In the genomic region with DNA sequence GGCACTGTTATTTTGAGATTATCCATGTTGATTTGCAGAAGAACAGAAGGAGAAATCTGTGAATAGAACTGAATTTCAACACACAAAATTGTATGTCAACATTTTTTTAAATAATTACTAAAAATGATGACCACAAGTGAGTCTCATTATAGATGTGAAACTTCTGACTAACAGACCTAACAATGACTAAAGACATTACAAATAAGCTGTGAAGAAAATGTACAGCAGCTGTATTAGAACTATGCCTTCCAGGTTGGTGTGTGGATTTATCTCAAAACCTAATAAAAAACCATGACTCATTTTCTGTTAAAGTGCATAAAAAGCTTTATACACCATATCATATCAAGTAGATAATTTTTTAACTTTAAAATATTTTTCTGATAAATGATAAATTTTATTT, we compare ENCODE assay signal across 30 cellular contexts. TPM values are rescaled to one million over a fixed set of nuclear protein-coding genes. Genes with fewer than 3 reads are reported as not detected.
DNase-seq lines count a peak whose midpoint lies in the region; ATAC-seq and TF ChIP-seq lines count a peak whose summit lies in the region.
"Had no signal": no experiment of that assay in that cellular context is flagged by ENCODE, and none has a peak within 500 bp of the region (broad histone marks: within the 10 kb centered on the region; RNA-seq: fewer than 3 reads in every experiment).

No MANE protein-coding gene starts in this region.

- H3K4me1 Mint-ChIP-seq in MCF 10A (ENCODE audit: insufficient read depth, unreplicated experiment), result peaks cover 20% of the 10 kb centered on the region
- H3K4me1 Mint-ChIP-seq: activated naive CD8-positive, alpha-beta T cell treated with anti-CD3 and anti-CD28 coated beads, Interleukin-2, amount 50 U/mL, for 24 hours; brain; naive thymus-derived CD4-positive, alpha-beta T cell; stimulated activated effector memory CD8-positive, alpha-beta T cell treated with anti-CD3 and anti-CD28 coated beads, Interleukin-12 subunit alpha, Interleukin-12 subunit beta, amount 100 ng/mL, for 72 hours had no signal

- H3K36me3 ChIP-seq in breast epithelium (no peaks in the 10 kb centered on the region), RWPE2 (ENCODE audit: low read depth) (no peaks in the 10 kb centered on the region)
- H3K36me3 ChIP-seq: gastrocnemius medialis, SJCRH30, suprapubic skin had no signal

- H3K27ac ChIP-seq in breast epithelium, result no peak overlapping the region
- H3K27ac ChIP-seq in RWPE2 (ENCODE audit: poor library complexity, severe bottlenecking), result peak overlapping the region; percentile 55
- H3K27ac ChIP-seq in coronary artery, result no peak overlapping the region
- H3K27ac ChIP-seq: gastrocnemius medialis, SJCRH30, suprapubic skin had no signal

- H3K4me1 ChIP-seq in breast epithelium, result no peaks in the 10 kb centered on the region
- H3K4me1 ChIP-seq in RWPE2 (ENCODE audit: insufficient read depth, poor library complexity, severe bottlenecking), result peaks cover 37% of the 10 kb centered on the region
- H3K4me1 ChIP-seq: gastrocnemius medialis, SJCRH30, suprapubic skin had no signal

- peak; percentile 42 for DNase-seq in MCF 10A (ENCODE audit: unreplicated experiment)
- DNase-seq in breast epithelium (ENCODE audit: low spot score in 2 of 2), result no peak
- no peak for DNase-seq in RWPE2 (ENCODE audit: low spot score)
- peak; percentile 13 for DNase-seq in renal cortical epithelial cell (ENCODE audit: low read depth)
- DNase-seq in NCI-H2196 (lab: John Stamatoyannopoulos, UW; ENCODE audit: unreplicated experiment), result no peak
- no peak for DNase-seq in hippocampal formation (lab: John Stamatoyannopoulos, UW)
- no peak for DNase-seq in coronary artery (ENCODE audit: low spot score)
- DNase-seq: 8988T; activated CD4-positive, alpha-beta T cell treated with anti-CD3 and anti-CD28 coated beads for 1 hour; activated gamma-delta T cell treated with Interleukin-2 at 50 U/mL for 16 hours; activated naive CD8-positive, alpha-beta T cell treated with anti-CD3 and anti-CD28 coated beads, Interleukin-2, amount 50 U/mL, for 24 hours; DMS79 treated with DMSO at 0.1 percent for 48 hours; effector CD4-positive, alpha-beta T cell; gastrocnemius medialis; hypothalamus; left ventricle myocardium superior; naive thymus-derived CD4-positive, alpha-beta T cell; NCI-H1417 treated with DMSO at 0.1 percent for 48 hours; NCI-H510A treated with DMSO at 0.1 percent for 48 hours; occipital lobe; SJCRH30; T-helper 1 cell had no signal

- TF ChIP-seq CTCF in MCF 10A (IDR thresholded peaks at IDR 0.05; ENCODE audit: unreplicated experiment) (no peak), breast epithelium (IDR thresholded peaks at IDR 0.05) (no peak), RWPE2 (IDR thresholded peaks at IDR 0.05; ENCODE audit: poor library complexity, severe bottlenecking) (no peak), coronary artery (IDR thresholded peaks at IDR 0.05) (no peak)

- CTCF ChIA-PET in MCF 10A (lab: Yijun Ruan, JAX), result interaction anchor here (0.6 to 3.7 kb wide), 3 partner anchors 9 to 14 kb away, joined by 3 to 40 read pairs (median 3); no protein-coding TSS in a partner anchor

- POLR2A ChIA-PET in MCF 10A (lab: Yijun Ruan, JAX), result interaction anchor here (1.2 kb wide), 1 partner anchor 9 kb away, joined by 4 read pairs; no protein-coding TSS in a partner anchor

- TF ChIP-seq POLR2A in breast epithelium (IDR thresholded peaks at IDR 0.05), result no peak

- H3K9me3 ChIP-seq in breast epithelium (peaks cover 3 to 9% of the 10 kb centered on the region in 2 donors), RWPE2 (ENCODE audit: severe bottlenecking) (no peaks in the 10 kb centered on the region)
- H3K9me3 ChIP-seq: gastrocnemius medialis, SJCRH30, suprapubic skin had no signal

- H3K4me3 ChIP-seq in breast epithelium, result no peak overlapping the region
- no peak overlapping the region for H3K4me3 ChIP-seq in RWPE2 (ENCODE audit: severe bottlenecking)
- no peak overlapping the region for H3K4me3 ChIP-seq in coronary artery
- H3K4me3 ChIP-seq: gastrocnemius medialis, SJCRH30, suprapubic skin had no signal

- H3K27ac Mint-ChIP-seq in MCF 10A (ENCODE audit: low read depth, unreplicated experiment), result no peak overlapping the region
- H3K27ac Mint-ChIP-seq: activated naive CD8-positive, alpha-beta T cell treated with anti-CD3 and anti-CD28 coated beads, Interleukin-2, amount 50 U/mL, for 24 hours; mesothelial cell of epicardium; naive thymus-derived CD4-positive, alpha-beta T cell; stimulated activated effector memory CD8-positive, alpha-beta T cell treated with anti-CD3 and anti-CD28 coated beads, Interleukin-12 subunit alpha, Interleukin-12 subunit beta, amount 100 ng/mL, for 72 hours had no signal

- intact Hi-C loops in MCF 10A (cut with micrococcal nuclease) (no loop called here), breast epithelium (cut with DNase I; ENCODE audit: low total_unique reads) (no loop called here)

- H3K9me3 Mint-ChIP-seq in MCF 10A (ENCODE audit: unreplicated experiment), result peaks cover 14% of the 10 kb centered on the region

- no peak overlapping the region for H3K4me3 Mint-ChIP-seq in MCF 10A (ENCODE audit: unreplicated experiment)
- H3K4me3 Mint-ChIP-seq: activated naive CD8-positive, alpha-beta T cell treated with anti-CD3 and anti-CD28 coated beads, Interleukin-2, amount 50 U/mL, for 24 hours; brain; mesothelial cell of epicardium; naive thymus-derived CD4-positive, alpha-beta T cell; stimulated activated effector memory CD8-positive, alpha-beta T cell treated with anti-CD3 and anti-CD28 coated beads, Interleukin-12 subunit alpha, Interleukin-12 subunit beta, amount 100 ng/mL, for 72 hours had no signal

- no peaks in the 10 kb centered on the region for H3K27me3 Mint-ChIP-seq in MCF 10A (ENCODE audit: insufficient read depth, unreplicated experiment)
- H3K27me3 Mint-ChIP-seq: activated naive CD8-positive, alpha-beta T cell treated with anti-CD3 and anti-CD28 coated beads, Interleukin-2, amount 50 U/mL, for 24 hours; brain; naive thymus-derived CD4-positive, alpha-beta T cell had no signal

- ATAC-seq in HG03460 (IDR thresholded peaks at IDR 0.05; ENCODE audit: unreplicated experiment) (peak; percentile 62), RWPE2 (ENCODE audit: low read depth) (peak; percentile 95)
- ATAC-seq: activated naive CD8-positive, alpha-beta T cell treated with anti-CD3 and anti-CD28 coated beads, Interleukin-2, amount 50 U/mL, for 24 hours; esophagus mucosa; gastrocnemius medialis; left ventricle myocardium superior; naive thymus-derived CD4-positive, alpha-beta T cell; Panc1; stimulated activated effector memory CD8-positive, alpha-beta T cell treated with anti-CD3 and anti-CD28 coated beads, Interleukin-12 subunit alpha, Interleukin-12 subunit beta, amount 100 ng/mL, for 72 hours had no signal

- H3K36me3 Mint-ChIP-seq in MCF 10A (ENCODE audit: insufficient read depth, unreplicated experiment), result peaks cover 6% of the 10 kb centered on the region
- H3K36me3 Mint-ChIP-seq: mesothelial cell of epicardium; naive thymus-derived CD4-positive, alpha-beta T cell; stimulated activated effector memory CD8-positive, alpha-beta T cell treated with anti-CD3 and anti-CD28 coated beads, Interleukin-12 subunit alpha, Interleukin-12 subunit beta, amount 100 ng/mL, for 72 hours had no signal

- BruUV-seq in MCF 10A (replicated peaks; lab: Mats Ljungman, UMichigan), result no TSS peak

- H3K27me3 ChIP-seq in breast epithelium (peaks cover 0 to 13% of the 10 kb centered on the region in 2 donors), RWPE2 (ENCODE audit: insufficient read depth, poor library complexity, severe bottlenecking) (no peaks in the 10 kb centered on the region)
- H3K27me3 ChIP-seq: gastrocnemius medialis, SJCRH30, suprapubic skin had no signal

RNA-seq across cellular contexts. Expression of a gene that starts 22.5 kb away (rescaled TPM):
- total RNA-seq in MCF 10A (2022), result not detected in 2 replicates
- total RNA-seq in breast epithelium, result not detected
- total RNA-seq in renal cortical epithelial cell, result not detected in 2 replicates
- total RNA-seq: esophagus mucosa; gastrocnemius medialis; left ventricle myocardium superior; mesothelial cell of epicardium; naive thymus-derived CD4-positive, alpha-beta T cell; suprapubic skin; ureter had no signal

Comparison
In these comparisons a context has a peak if more than half of its experiments do, and no peak if none do; other contexts are left out.
1. DNase-seq: peak in MCF 10A (single experiment) and renal cortical epithelial cell (single experiment); none in breast epithelium (0 of 2), RWPE2 (single experiment), NCI-H2196 (single experiment), hippocampal formation (0 of 2) and coronary artery (single experiment).